1 cellular context compared by ENCODE assay signal in the genomic region with DNA sequence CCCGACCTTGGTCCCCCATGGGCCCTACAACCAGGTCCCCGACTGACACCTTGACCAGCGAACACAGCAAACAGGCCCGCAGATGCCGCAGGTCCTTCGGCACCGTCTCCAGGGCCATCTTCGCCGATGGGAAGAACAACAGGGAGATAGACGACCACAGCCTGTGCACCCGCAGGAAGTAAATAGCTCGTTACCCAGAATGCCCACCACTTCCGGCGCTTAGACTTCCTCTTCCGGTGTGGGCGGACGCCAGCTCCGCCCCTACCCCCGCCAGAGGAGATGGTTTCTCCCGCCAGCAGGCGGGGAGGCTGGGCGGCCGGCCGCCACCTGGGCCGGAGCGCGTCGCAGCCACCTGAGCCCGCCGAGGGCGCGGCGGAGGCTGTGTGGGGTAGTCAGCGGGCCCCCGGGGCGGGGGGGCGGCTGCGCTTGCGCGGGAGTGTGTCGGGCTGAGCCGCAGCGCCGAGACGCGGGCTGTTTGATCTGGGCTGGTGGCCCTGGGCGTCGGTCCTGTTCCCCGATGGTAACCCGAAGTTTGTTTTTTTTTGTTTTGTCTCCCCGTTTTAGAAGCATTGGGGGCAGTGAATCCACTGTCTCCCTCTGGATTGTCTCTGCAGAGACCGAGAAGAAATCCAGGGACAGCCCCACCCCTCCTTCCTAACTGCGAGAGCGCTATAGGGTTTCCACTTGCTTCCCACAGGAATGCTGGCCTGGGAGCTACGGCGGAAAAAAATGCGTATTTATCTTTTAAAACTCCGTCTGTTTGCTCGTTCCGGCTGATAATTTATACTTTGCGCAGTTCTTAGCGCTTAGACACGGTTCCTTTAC.
TF ChIP-seq lines count a peak whose summit lies in the region.

A gene (minus strand): TSS at position 184 of the 825 bp plus-strand sequence. CDS start 66 bp downstream, at position 118.

TF ChIP-seq in HepG2, 621 proteins besides CTCF, POLR2A, EP300 and RAD21 (continued from another document):
- TF ChIP-seq, protein P1, sequence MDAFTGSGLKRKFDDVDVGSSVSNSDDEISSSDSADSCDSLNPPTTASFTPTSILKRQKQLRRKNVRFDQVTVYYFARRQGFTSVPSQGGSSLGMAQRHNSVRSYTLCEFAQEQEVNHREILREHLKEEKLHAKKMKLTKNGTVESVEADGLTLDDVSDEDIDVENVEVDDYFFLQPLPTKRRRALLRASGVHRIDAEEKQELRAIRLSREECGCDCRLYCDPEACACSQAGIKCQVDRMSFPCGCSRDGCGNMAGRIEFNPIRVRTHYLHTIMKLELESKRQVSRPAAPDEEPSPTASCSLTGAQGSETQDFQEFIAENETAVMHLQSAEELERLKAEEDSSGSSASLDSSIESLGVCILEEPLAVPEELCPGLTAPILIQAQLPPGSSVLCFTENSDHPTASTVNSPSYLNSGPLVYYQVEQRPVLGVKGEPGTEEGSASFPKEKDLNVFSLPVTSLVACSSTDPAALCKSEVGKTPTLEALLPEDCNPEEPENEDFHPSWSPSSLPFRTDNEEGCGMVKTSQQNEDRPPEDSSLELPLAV (CRISPR knock-in tag; conservative IDR thresholded peaks at IDR 0.05; ENCODE audit: low read depth), result peak; percentile 67; the same call in 1 of the 2 replicates
- TF ChIP-seq ZNF563 (CRISPR knock-in tag; IDR thresholded peaks at IDR 0.05) (peak; percentile 88), CHD2 (IDR thresholded peaks at IDR 0.05; ENCODE audit: low read depth, low read length) (peak; percentile 53), ZNF792 (CRISPR knock-in tag; IDR thresholded peaks at IDR 0.05) (peak; percentile 86; the same call in 1 of the 2 replicates), KLF9 (CRISPR knock-in tag; IDR thresholded peaks at IDR 0.05; ENCODE audit: low read depth) (peak; percentile 25; the same call in 1 of the 2 replicates)
- TF ChIP-seq, protein P2, sequence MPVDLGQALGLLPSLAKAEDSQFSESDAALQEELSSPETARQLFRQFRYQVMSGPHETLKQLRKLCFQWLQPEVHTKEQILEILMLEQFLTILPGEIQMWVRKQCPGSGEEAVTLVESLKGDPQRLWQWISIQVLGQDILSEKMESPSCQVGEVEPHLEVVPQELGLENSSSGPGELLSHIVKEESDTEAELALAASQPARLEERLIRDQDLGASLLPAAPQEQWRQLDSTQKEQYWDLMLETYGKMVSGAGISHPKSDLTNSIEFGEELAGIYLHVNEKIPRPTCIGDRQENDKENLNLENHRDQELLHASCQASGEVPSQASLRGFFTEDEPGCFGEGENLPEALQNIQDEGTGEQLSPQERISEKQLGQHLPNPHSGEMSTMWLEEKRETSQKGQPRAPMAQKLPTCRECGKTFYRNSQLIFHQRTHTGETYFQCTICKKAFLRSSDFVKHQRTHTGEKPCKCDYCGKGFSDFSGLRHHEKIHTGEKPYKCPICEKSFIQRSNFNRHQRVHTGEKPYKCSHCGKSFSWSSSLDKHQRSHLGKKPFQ (CRISPR knock-in tag; IDR thresholded peaks at IDR 0.05; ENCODE audit: insufficient replicate concordance), result peak; percentile 74
- TF ChIP-seq, protein P3, sequence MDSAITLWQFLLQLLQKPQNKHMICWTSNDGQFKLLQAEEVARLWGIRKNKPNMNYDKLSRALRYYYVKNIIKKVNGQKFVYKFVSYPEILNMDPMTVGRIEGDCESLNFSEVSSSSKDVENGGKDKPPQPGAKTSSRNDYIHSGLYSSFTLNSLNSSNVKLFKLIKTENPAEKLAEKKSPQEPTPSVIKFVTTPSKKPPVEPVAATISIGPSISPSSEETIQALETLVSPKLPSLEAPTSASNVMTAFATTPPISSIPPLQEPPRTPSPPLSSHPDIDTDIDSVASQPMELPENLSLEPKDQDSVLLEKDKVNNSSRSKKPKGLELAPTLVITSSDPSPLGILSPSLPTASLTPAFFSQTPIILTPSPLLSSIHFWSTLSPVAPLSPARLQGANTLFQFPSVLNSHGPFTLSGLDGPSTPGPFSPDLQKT (CRISPR knock-in tag; IDR thresholded peaks at IDR 0.05; ENCODE audit: borderline replicate concordance), result peak; percentile 58; the same call in 1 of the 2 replicates
